ENCODE assay signal across 8 cellular contexts in genomic region chr6:111750753-111751684, GRCh38.
DNase-seq lines count a peak whose midpoint lies in the region; ATAC-seq and TF ChIP-seq lines count a peak whose summit lies in the region.

No MANE protein-coding gene starts in this region.

- CTCF ChIA-PET in MCF 10A (lab: Yijun Ruan, JAX) = interaction anchor here (0.6 to 1.0 kb wide), 3 partner anchors 9 to 99 kb away, joined by 3 read pairs; no protein-coding TSS in a partner anchor

- intact Hi-C loops in upper lobe of right lung (cut with DNase I) (no loop called here), MCF 10A (cut with micrococcal nuclease) (no loop called here)

- H3K27me3 Mint-ChIP-seq in MCF 10A (ENCODE audit: insufficient read depth, unreplicated experiment) = no peaks in the 10 kb centered on the region

- no peaks in the 10 kb centered on the region for H3K4me1 Mint-ChIP-seq in MCF 10A (ENCODE audit: insufficient read depth, unreplicated experiment)

- H3K4me3 ChIP-seq in fibroblast of the aortic adventitia (ENCODE audit: low read depth, low read length) (no peak overlapping the region), upper lobe of right lung (no peak overlapping the region)

- no peaks in the 10 kb centered on the region for H3K9me3 ChIP-seq in upper lobe of right lung

- TF ChIP-seq CTCF in fibroblast of the aortic adventitia (IDR thresholded peaks at IDR 0.05; ENCODE audit: insufficient read depth, low read length) (no peak), upper lobe of right lung (IDR thresholded peaks at IDR 0.05) (no peak), MCF 10A (IDR thresholded peaks at IDR 0.05; ENCODE audit: unreplicated experiment) (no peak)

- no peak overlapping the region for H3K4me3 Mint-ChIP-seq in MCF 10A (ENCODE audit: unreplicated experiment)

- no peaks in the 10 kb centered on the region for H3K36me3 ChIP-seq in upper lobe of right lung

- no peaks in the 10 kb centered on the region for H3K9me3 Mint-ChIP-seq in MCF 10A (ENCODE audit: unreplicated experiment)

- peaks cover 7% of the 10 kb centered on the region for H3K4me1 ChIP-seq in upper lobe of right lung

- no peaks in the 10 kb centered on the region for H3K36me3 Mint-ChIP-seq in MCF 10A (ENCODE audit: insufficient read depth, unreplicated experiment)

- H3K27ac ChIP-seq in upper lobe of right lung = peak overlapping the region; percentile 61

- no peak overlapping the region for H3K27ac Mint-ChIP-seq in MCF 10A (ENCODE audit: low read depth, unreplicated experiment)

- BruUV-seq in MCF 10A (replicated peaks; lab: Mats Ljungman, UMichigan) = no TSS peak

- POLR2A ChIA-PET in MCF 10A (lab: Yijun Ruan, JAX) = no interaction called here

- peak; percentile 40 for DNase-seq in T-helper 9 cell
- peak; percentile 42 for DNase-seq in fibroblast of the aortic adventitia (ENCODE audit: low read depth)
- DNase-seq in upper lobe of right lung = no peak
- no peak for DNase-seq in NCI-H2029 treated with DMSO at 0.1 percent for 48 hours (lab: John Stamatoyannopoulos, UW)
- no peak for DNase-seq in MCF 10A (ENCODE audit: unreplicated experiment)
- no peak for DNase-seq in NCI-H2196 (lab: John Stamatoyannopoulos, UW; ENCODE audit: unreplicated experiment)

- ATAC-seq in GM18508 (IDR thresholded peaks at IDR 0.05; ENCODE audit: insufficient read depth, unreplicated experiment) = peak; percentile 73
- ATAC-seq in HG02759 (IDR thresholded peaks at IDR 0.05; ENCODE audit: unreplicated experiment) = peak; percentile 88
- peak; percentile 60 for ATAC-seq in upper lobe of right lung

- H3K27me3 ChIP-seq in upper lobe of right lung = no peaks in the 10 kb centered on the region

Comparison
In these comparisons a context has a peak if more than half of its experiments do, and no peak if none do; other contexts are left out.
1. DNase-seq: peak in T-helper 9 cell (single experiment) and fibroblast of the aortic adventitia (single experiment); none in upper lobe of right lung (single experiment), NCI-H2029 treated with DMSO at 0.1 percent for 48 hours (single experiment), MCF 10A (single experiment) and NCI-H2196 (single experiment).
2. Peak in every context shown above with its lines, with median percentiles within 50 percentile points of each other: ATAC-seq.